In the genomic region with DNA sequence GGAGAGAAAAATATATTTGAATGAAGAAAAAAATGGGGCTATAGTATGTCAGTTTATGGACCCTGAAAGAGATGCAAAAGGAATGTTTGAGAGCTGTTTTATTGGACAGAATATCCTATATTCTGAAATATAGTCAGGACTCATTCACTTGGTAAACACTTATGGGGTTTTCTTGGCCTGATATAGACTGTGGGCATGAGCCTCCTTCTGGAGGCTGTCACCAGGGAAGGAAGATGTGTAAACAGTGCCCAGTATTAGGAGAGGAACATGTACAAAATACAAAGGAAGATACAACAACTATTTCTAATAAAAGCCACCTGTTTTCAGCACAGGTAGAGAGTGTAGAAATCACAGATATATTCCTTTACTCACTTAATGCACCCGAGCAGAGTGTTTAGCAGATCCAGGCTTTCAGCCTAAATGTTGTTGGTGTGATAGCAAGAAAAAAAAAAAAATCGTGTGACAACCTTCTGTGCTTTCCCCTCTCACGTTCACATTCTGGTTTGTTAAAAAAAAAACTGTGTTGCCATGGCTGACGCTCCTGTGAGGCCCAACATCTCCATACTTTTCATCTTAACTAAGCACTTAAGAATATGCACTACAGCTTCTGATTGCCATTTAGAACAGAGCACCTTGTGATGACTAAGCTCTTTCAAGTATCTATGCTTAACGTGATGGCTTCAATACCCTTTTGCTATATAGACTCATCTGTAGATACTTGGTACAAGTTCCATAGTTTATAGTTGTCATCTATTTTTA, we compare ENCODE assay signal across 9 cellular contexts.
DNase-seq lines count a peak whose midpoint lies in the region; ATAC-seq and TF ChIP-seq lines count a peak whose summit lies in the region.
"Had no signal": no experiment of that assay in that cellular context is flagged by ENCODE, and none has a peak within 500 bp of the region (broad histone marks: within the 10 kb centered on the region; RNA-seq: fewer than 3 reads in every experiment).

No MANE protein-coding gene starts in this region.

- peak overlapping the region; percentile 80 for H3K27ac Mint-ChIP-seq in GM23338
- H3K27ac Mint-ChIP-seq in stimulated activated effector memory CD8-positive, alpha-beta T cell treated with anti-CD3 and anti-CD28 coated beads, Interleukin-12 subunit alpha, Interleukin-12 subunit beta, amount 100 ng/mL, for 72 hours: peak overlapping the region; percentile 88

- peaks cover 64% of the 10 kb centered on the region for H3K79me2 ChIP-seq in GM23338 (replicated peaks; ENCODE audit: insufficient read depth)

- H3K9me3 Mint-ChIP-seq in GM23338: no peaks in the 10 kb centered on the region
- no peaks in the 10 kb centered on the region for H3K9me3 Mint-ChIP-seq in stimulated activated effector memory CD8-positive, alpha-beta T cell treated with anti-CD3 and anti-CD28 coated beads, Interleukin-12 subunit alpha, Interleukin-12 subunit beta, amount 100 ng/mL, for 72 hours
- H3K9me3 Mint-ChIP-seq: endodermal cell had no signal

- H3K36me3 Mint-ChIP-seq in GM23338 (ENCODE audit: low read depth): no peaks in the 10 kb centered on the region
- peaks cover 42% of the 10 kb centered on the region for H3K36me3 Mint-ChIP-seq in stimulated activated effector memory CD8-positive, alpha-beta T cell treated with anti-CD3 and anti-CD28 coated beads, Interleukin-12 subunit alpha, Interleukin-12 subunit beta, amount 100 ng/mL, for 72 hours

- ATAC-seq in GM23338 (peak; percentile 25; the same call in 1 of the 3 replicates), foreskin keratinocyte (peak; percentile 48), GM18519 (IDR thresholded peaks at IDR 0.05; ENCODE audit: low FRiP score, unreplicated experiment) (no peak), GM21723 (IDR thresholded peaks at IDR 0.05; ENCODE audit: unreplicated experiment) (no peak), HG02571 (IDR thresholded peaks at IDR 0.05; ENCODE audit: unreplicated experiment) (no peak)
- peak; percentile 96 for ATAC-seq in stimulated activated effector memory CD8-positive, alpha-beta T cell treated with anti-CD3 and anti-CD28 coated beads, Interleukin-12 subunit alpha, Interleukin-12 subunit beta, amount 100 ng/mL, for 72 hours

- H3K36me3 ChIP-seq in GM23338 (ENCODE audit: insufficient read depth): no peaks in the 10 kb centered on the region

- H3K4me1 ChIP-seq in GM23338 (ENCODE audit: insufficient read depth): peaks cover 40% of the 10 kb centered on the region
- peaks cover 11% of the 10 kb centered on the region for H3K4me1 ChIP-seq in foreskin keratinocyte

- H3K4me1 Mint-ChIP-seq in GM23338: peaks cover 43% of the 10 kb centered on the region
- peaks cover 66% of the 10 kb centered on the region for H3K4me1 Mint-ChIP-seq in stimulated activated effector memory CD8-positive, alpha-beta T cell treated with anti-CD3 and anti-CD28 coated beads, Interleukin-12 subunit alpha, Interleukin-12 subunit beta, amount 100 ng/mL, for 72 hours

- no peaks in the 10 kb centered on the region for H4K20me1 ChIP-seq in GM23338 (replicated peaks; ENCODE audit: insufficient read depth)

- H3K27ac ChIP-seq in GM23338 (ENCODE audit: low read depth): 0 out of 2 replicates have a peak overlapping the region, but pooled peaks have one; percentile 63
- H3K27ac ChIP-seq in foreskin keratinocyte: no peak overlapping the region

- H3F3A ChIP-seq in GM23338 (replicated peaks; ENCODE audit: low read depth): no peaks in the 10 kb centered on the region

- H3K4me2 ChIP-seq in GM23338: no peak overlapping the region

- no peak overlapping the region for H3K4me3 ChIP-seq in GM23338

- H3K9me2 ChIP-seq in GM23338 (ENCODE audit: insufficient read depth): no peaks in the 10 kb centered on the region

- H3K4me3 Mint-ChIP-seq in GM23338: no peak overlapping the region
- H3K4me3 Mint-ChIP-seq in stimulated activated effector memory CD8-positive, alpha-beta T cell treated with anti-CD3 and anti-CD28 coated beads, Interleukin-12 subunit alpha, Interleukin-12 subunit beta, amount 100 ng/mL, for 72 hours: peak overlapping the region; percentile 36
- H3K4me3 Mint-ChIP-seq: endodermal cell had no signal

- no peak for DNase-seq in GM23338 (ENCODE audit: low spot score)
- DNase-seq in NCI-H226: peak; percentile 42
- DNase-seq in foreskin keratinocyte: peak in 1 of 2 donors; percentile 32
- DNase-seq in stimulated activated effector memory CD8-positive, alpha-beta T cell treated with anti-CD3 and anti-CD28 coated beads, Interleukin-12 subunit alpha, Interleukin-12 subunit beta, amount 100 ng/mL, for 72 hours (ENCODE audit: low spot score in 2 of 2): no peak
- DNase-seq in retina: no peak
- DNase-seq: endodermal cell had no signal

- H2AFZ ChIP-seq in GM23338: no peak overlapping the region

- peaks cover 4% of the 10 kb centered on the region for H3K27me3 Mint-ChIP-seq in GM23338 (ENCODE audit: insufficient read depth, low read depth, poor library complexity)

- no peaks in the 10 kb centered on the region for H3K27me3 ChIP-seq in GM23338 (ENCODE audit: insufficient read depth)
- H3K27me3 ChIP-seq in foreskin keratinocyte: no peaks in the 10 kb centered on the region

- no peak for TF ChIP-seq CTCF in GM23338 (conservative IDR thresholded peaks at IDR 0.05; ENCODE audit: low read depth in 2 of 2)
- TF ChIP-seq CTCF in foreskin keratinocyte (conservative IDR thresholded peaks at IDR 0.05): no peak

TF ChIP-seq in GM23338, 12 proteins besides CTCF, POLR2A, EP300 and RAD21 (continues in another document):
- TF ChIP-seq STAT1 (IDR thresholded peaks at IDR 0.05; ENCODE audit: unreplicated experiment): no peak
- no peak for TF ChIP-seq EZH2 (IDR thresholded peaks at IDR 0.05; ENCODE audit: low read depth, unreplicated experiment)
- TF ChIP-seq, protein P1, sequence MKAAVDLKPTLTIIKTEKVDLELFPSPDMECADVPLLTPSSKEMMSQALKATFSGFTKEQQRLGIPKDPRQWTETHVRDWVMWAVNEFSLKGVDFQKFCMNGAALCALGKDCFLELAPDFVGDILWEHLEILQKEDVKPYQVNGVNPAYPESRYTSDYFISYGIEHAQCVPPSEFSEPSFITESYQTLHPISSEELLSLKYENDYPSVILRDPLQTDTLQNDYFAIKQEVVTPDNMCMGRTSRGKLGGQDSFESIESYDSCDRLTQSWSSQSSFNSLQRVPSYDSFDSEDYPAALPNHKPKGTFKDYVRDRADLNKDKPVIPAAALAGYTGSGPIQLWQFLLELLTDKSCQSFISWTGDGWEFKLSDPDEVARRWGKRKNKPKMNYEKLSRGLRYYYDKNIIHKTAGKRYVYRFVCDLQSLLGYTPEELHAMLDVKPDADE (IDR thresholded peaks at IDR 0.05): no peak
- no peak for TF ChIP-seq POLR2AphosphoS5 (IDR thresholded peaks at IDR 0.05; ENCODE audit: low read depth)
- TF ChIP-seq ZNF331 (CRISPR knock-in tag; IDR thresholded peaks at IDR 0.05; ENCODE audit: low read depth): no peak
- TF ChIP-seq, protein P2, sequence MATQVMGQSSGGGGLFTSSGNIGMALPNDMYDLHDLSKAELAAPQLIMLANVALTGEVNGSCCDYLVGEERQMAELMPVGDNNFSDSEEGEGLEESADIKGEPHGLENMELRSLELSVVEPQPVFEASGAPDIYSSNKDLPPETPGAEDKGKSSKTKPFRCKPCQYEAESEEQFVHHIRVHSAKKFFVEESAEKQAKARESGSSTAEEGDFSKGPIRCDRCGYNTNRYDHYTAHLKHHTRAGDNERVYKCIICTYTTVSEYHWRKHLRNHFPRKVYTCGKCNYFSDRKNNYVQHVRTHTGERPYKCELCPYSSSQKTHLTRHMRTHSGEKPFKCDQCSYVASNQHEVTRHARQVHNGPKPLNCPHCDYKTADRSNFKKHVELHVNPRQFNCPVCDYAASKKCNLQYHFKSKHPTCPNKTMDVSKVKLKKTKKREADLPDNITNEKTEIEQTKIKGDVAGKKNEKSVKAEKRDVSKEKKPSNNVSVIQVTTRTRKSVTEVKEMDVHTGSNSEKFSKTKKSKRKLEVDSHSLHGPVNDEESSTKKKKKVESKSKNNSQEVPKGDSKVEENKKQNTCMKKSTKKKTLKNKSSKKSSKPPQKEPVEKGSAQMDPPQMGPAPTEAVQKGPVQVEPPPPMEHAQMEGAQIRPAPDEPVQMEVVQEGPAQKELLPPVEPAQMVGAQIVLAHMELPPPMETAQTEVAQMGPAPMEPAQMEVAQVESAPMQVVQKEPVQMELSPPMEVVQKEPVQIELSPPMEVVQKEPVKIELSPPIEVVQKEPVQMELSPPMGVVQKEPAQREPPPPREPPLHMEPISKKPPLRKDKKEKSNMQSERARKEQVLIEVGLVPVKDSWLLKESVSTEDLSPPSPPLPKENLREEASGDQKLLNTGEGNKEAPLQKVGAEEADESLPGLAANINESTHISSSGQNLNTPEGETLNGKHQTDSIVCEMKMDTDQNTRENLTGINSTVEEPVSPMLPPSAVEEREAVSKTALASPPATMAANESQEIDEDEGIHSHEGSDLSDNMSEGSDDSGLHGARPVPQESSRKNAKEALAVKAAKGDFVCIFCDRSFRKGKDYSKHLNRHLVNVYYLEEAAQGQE (IDR thresholded peaks at IDR 0.05; ENCODE audit: unreplicated experiment): no peak
- TF ChIP-seq CREB1 (CRISPR knock-in tag; IDR thresholded peaks at IDR 0.05; ENCODE audit: low read depth): no peak
- TF ChIP-seq EZH2phosphoT487 (IDR thresholded peaks at IDR 0.05; ENCODE audit: unreplicated experiment): no peak
- no peak for TF ChIP-seq NANOG (IDR thresholded peaks at IDR 0.05; ENCODE audit: borderline replicate concordance)
- no peak for TF ChIP-seq ZNF114 (CRISPR knock-in tag; IDR thresholded peaks at IDR 0.05)
- TF ChIP-seq JUNB (IDR thresholded peaks at IDR 0.05; ENCODE audit: unreplicated experiment): no peak

Comparison
In these comparisons a context has a peak if more than half of its experiments do, and no peak if none do; other contexts are left out.
1. ATAC-seq: peak in GM23338 (single experiment), foreskin keratinocyte (single experiment) and stimulated activated effector memory CD8-positive, alpha-beta T cell treated with anti-CD3 and anti-CD28 coated beads, Interleukin-12 subunit alpha, Interleukin-12 subunit beta, amount 100 ng/mL, for 72 hours (single experiment); none in GM18519 (single experiment), GM21723 (single experiment) and HG02571 (single experiment).